In the genomic region with DNA sequence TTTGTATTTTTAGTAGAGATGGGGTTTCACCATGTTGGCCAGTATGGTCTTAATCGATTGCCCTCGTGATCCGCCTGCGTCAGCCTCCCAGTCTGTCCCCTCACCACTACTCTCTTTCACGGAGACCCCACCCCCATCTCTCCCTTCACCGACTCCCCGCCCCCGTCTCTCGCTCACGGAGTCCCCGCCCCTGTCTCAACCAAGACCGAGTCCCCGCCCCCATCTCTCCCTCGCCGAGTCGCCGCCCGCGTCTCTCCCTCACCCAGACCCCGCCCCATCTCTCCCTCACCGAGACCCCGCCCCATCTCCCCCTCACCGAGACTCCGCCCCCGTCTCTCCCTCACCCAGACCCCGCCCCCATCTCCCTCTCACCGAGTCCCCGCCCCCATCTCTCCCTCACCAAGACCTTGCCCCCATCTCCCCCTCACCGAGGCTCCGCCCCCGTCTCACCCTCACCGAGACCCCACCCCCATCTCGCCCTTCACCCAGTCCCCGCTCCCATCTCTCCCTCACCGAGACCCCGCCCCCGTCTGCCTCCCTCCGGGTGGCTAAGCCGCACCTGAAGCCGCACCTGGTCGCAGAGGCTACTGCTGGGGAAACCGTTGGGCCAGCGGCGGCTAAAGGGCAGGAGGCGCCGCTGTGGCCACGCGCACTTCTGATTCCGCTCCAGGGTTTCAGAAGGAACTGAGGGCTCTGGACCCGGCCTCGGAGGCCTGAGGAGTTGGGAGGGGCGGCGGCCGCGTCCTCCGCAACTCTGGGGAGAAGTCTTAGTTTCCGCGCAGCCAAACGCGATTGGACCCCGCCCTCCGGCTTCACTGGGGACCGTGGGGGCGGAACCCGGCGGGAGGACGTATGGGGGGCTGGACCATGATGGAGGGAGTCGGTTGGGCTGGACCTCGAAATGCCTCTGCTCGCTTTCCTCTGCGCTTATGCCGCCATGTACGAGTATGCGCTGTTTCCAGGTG, we compare ENCODE assay signal across 1 cellular context.
TF ChIP-seq lines count a peak whose summit lies in the region.

No MANE protein-coding gene starts in this region.

TF ChIP-seq in HepG2, 621 proteins besides CTCF, POLR2A, EP300 and RAD21 (continued from another document and continues in another):
- TF ChIP-seq MEF2D (CRISPR knock-in tag; IDR thresholded peaks at IDR 0.05) (0 out of 2 replicates have a peak, but pooled peaks have one; percentile 1), MAF1 (CRISPR knock-in tag; IDR thresholded peaks at IDR 0.05; ENCODE audit: borderline replicate concordance) (no peak), REPIN1 (CRISPR knock-in tag; IDR thresholded peaks at IDR 0.05; ENCODE audit: borderline replicate concordance, low read depth) (peak; percentile 16; the same call in 1 of the 2 replicates), SRSF4 (IDR thresholded peaks at IDR 0.05; ENCODE audit: low read depth, low read length, poor library complexity, severe bottlenecking) (no peak), ZNF75D (CRISPR knock-in tag; IDR thresholded peaks at IDR 0.05; ENCODE audit: borderline replicate concordance) (no peak), ZNF556 (CRISPR knock-in tag; IDR thresholded peaks at IDR 0.05; ENCODE audit: borderline replicate concordance) (no peak), PHF20 (CRISPR knock-in tag; IDR thresholded peaks at IDR 0.05) (peak; percentile 36), TAF15 (IDR thresholded peaks at IDR 0.05; ENCODE audit: low read depth, low read length, poor library complexity, severe bottlenecking) (no peak), TFAP4 (IDR thresholded peaks at IDR 0.05; ENCODE audit: borderline replicate concordance, low read depth) (no peak; the same call in 1 of the 2 replicates), KLF11 (CRISPR knock-in tag; IDR thresholded peaks at IDR 0.05) (no peak), RCOR2 (CRISPR knock-in tag; IDR thresholded peaks at IDR 0.05) (no peak), HNF4A (CRISPR knock-in tag; IDR thresholded peaks at IDR 0.05) (no peak), CHD2 (IDR thresholded peaks at IDR 0.05; ENCODE audit: low read depth, low read length) (no peak; the same call in 1 of the 2 replicates), SMAD9 (CRISPR knock-in tag; IDR thresholded peaks at IDR 0.05) (no peak), AFF4 (CRISPR knock-in tag; IDR thresholded peaks at IDR 0.05) (no peak), ELF3 (CRISPR knock-in tag; IDR thresholded peaks at IDR 0.05) (no peak), CBFB (CRISPR knock-in tag; IDR thresholded peaks at IDR 0.05) (no peak), ZKSCAN1 (IDR thresholded peaks at IDR 0.05; ENCODE audit: low read length) (no peak), ZNF260 (CRISPR knock-in tag; IDR thresholded peaks at IDR 0.05; ENCODE audit: borderline replicate concordance, low read depth) (no peak), ZBTB39 (CRISPR knock-in tag; IDR thresholded peaks at IDR 0.05) (no peak), ZNF180 (CRISPR knock-in tag; IDR thresholded peaks at IDR 0.05; ENCODE audit: borderline replicate concordance, low read depth) (no peak), MBD4 (IDR thresholded peaks at IDR 0.05; ENCODE audit: borderline replicate concordance, low read length) (no peak), PHB2 (IDR thresholded peaks at IDR 0.05; ENCODE audit: partially characterized antibody) (no peak), RARA (CRISPR knock-in tag; IDR thresholded peaks at IDR 0.05) (peak; percentile 20; the same call in 1 of the 2 replicates), SAFB2 (CRISPR knock-in tag; IDR thresholded peaks at IDR 0.05; ENCODE audit: borderline replicate concordance, low read depth) (no peak; the same call in 1 of the 2 replicates), KDM1A (CRISPR knock-in tag; IDR thresholded peaks at IDR 0.05) (no peak), FOXP1 (IDR thresholded peaks at IDR 0.05) (no peak), FOXP1 (CRISPR knock-in tag; IDR thresholded peaks at IDR 0.05) (no peak), GLMP (CRISPR knock-in tag; IDR thresholded peaks at IDR 0.05; ENCODE audit: borderline replicate concordance) (no peak), ZNF616 (CRISPR knock-in tag; IDR thresholded peaks at IDR 0.05; ENCODE audit: low read depth) (no peak), MTERF4 (CRISPR knock-in tag; IDR thresholded peaks at IDR 0.05) (peak; percentile 62; the same call in 1 of the 2 replicates), ZNF749 (CRISPR knock-in tag; IDR thresholded peaks at IDR 0.05; ENCODE audit: borderline replicate concordance) (no peak), HDAC2 (CRISPR knock-in tag; IDR thresholded peaks at IDR 0.05) (peak; percentile 41; the same call in 1 of the 2 replicates), SIX1 (CRISPR knock-in tag; IDR thresholded peaks at IDR 0.05; ENCODE audit: borderline replicate concordance) (no peak), ZNF136 (CRISPR knock-in tag; IDR thresholded peaks at IDR 0.05; ENCODE audit: low read depth) (no peak), SOX6 (IDR thresholded peaks at IDR 0.05) (no peak), SOX6 (CRISPR knock-in tag; IDR thresholded peaks at IDR 0.05) (peak; percentile 22), SP140L (CRISPR knock-in tag; IDR thresholded peaks at IDR 0.05; ENCODE audit: borderline replicate concordance) (no peak), ZNF225 (CRISPR knock-in tag; IDR thresholded peaks at IDR 0.05) (no peak), PRMT3 (CRISPR knock-in tag; IDR thresholded peaks at IDR 0.05; ENCODE audit: borderline replicate concordance, low read depth) (no peak), RXRB (CRISPR knock-in tag; IDR thresholded peaks at IDR 0.05; ENCODE audit: borderline replicate concordance) (no peak), ZC3H4 (CRISPR knock-in tag; IDR thresholded peaks at IDR 0.05; ENCODE audit: borderline replicate concordance) (no peak), MXI1 (IDR thresholded peaks at IDR 0.05; ENCODE audit: borderline replicate concordance, low read depth, low read length) (peak; percentile 35; the same call in 1 of the 3 replicates), ZKSCAN5 (CRISPR knock-in tag; IDR thresholded peaks at IDR 0.05) (no peak), BCLAF1 (IDR thresholded peaks at IDR 0.05) (no peak), MAZ (IDR thresholded peaks at IDR 0.05; ENCODE audit: borderline replicate concordance, low read depth, low read length) (peak; percentile 58; the same call in 1 of the 2 replicates), MAZ (CRISPR knock-in tag; IDR thresholded peaks at IDR 0.05; ENCODE audit: low read depth) (no peak), ZFP82 (CRISPR knock-in tag; IDR thresholded peaks at IDR 0.05; ENCODE audit: borderline replicate concordance) (no peak), ZNF841 (CRISPR knock-in tag; IDR thresholded peaks at IDR 0.05; ENCODE audit: borderline replicate concordance) (no peak), ZNF740 (CRISPR knock-in tag; IDR thresholded peaks at IDR 0.05) (no peak), ZEB1 (IDR thresholded peaks at IDR 0.05; ENCODE audit: insufficient replicate concordance, low read depth) (peak; percentile 96)
- TF ChIP-seq, protein P1, sequence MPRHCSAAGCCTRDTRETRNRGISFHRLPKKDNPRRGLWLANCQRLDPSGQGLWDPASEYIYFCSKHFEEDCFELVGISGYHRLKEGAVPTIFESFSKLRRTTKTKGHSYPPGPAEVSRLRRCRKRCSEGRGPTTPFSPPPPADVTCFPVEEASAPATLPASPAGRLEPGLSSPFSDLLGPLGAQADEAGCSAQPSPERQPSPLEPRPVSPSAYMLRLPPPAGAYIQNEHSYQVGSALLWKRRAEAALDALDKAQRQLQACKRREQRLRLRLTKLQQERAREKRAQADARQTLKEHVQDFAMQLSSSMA (CRISPR knock-in tag; IDR thresholded peaks at IDR 0.05), result no peak
- TF ChIP-seq, protein P2, sequence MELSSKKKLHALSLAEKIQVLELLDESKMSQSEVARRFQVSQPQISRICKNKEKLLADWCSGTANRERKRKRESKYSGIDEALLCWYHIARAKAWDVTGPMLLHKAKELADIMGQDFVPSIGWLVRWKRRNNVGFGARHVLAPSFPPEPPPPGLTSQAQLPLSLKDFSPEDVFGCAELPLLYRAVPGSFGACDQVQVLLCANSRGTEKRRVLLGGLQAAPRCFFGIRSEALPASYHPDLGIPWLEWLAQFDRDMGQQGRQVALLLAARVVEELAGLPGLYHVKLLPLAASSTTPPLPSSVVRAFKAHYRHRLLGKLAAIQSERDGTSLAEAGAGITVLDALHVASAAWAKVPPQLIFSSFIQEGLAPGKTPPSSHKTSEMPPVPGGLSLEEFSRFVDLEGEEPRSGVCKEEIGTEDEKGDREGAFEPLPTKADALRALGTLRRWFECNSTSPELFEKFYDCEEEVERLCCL (CRISPR knock-in tag; IDR thresholded peaks at IDR 0.05; ENCODE audit: borderline replicate concordance), result no peak
